In the genomic region with DNA sequence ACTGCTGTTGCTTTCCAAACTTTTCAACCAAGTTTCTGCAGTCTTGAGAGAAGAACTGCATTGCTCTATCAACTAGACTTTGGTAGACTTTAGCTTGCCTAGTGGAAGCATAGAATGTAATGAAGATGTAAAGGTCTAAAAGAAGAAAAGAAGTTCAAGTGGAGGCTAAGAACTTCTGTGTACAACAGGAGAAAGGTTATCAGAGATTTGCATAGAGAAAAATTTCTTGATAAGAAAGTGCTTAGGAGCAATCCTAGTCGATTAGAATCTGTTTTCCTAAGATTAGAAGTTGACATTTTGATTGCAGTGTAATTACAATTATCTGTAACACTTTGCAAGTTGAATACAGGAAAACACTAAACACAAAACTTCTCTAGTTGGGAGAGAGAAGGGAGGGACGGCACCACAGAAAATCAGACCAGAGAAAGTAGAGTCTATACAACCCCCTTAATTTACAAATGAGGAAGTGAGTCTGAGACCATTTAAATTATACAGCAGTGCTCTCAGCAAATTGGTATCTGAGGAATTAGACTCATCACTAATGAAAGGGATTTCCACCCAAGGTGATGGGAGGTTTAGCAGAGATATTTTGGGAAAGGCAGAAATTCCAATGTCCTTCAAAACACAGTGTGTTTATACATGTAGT, we compare ENCODE assay signal across 13 cellular contexts.
DNase-seq lines count a peak whose midpoint lies in the region; ATAC-seq and TF ChIP-seq lines count a peak whose summit lies in the region.
"Had no signal": no experiment of that assay in that cellular context is flagged by ENCODE, and none has a peak within 500 bp of the region (broad histone marks: within the 10 kb centered on the region; RNA-seq: fewer than 3 reads in every experiment).

No MANE protein-coding gene starts in this region.

- TF ChIP-seq CTCF in GM23338 (conservative IDR thresholded peaks at IDR 0.05; ENCODE audit: low read depth in 2 of 2) (no peak), endodermal cell (conservative IDR thresholded peaks at IDR 0.05) (no peak), mucosa of descending colon (IDR thresholded peaks at IDR 0.05) (no peak)

- H3K4me2 ChIP-seq in GM23338 = no peak overlapping the region

- H3K27ac Mint-ChIP-seq in GM23338 (no peak overlapping the region; the same call in 1 of the 2 replicates), endodermal cell (no peak overlapping the region)
- peak overlapping the region; percentile 56 for H3K27ac Mint-ChIP-seq in stimulated activated memory B cell treated with anti-CD40 and anti-IgM and Interleukin-4, amounts not matched to agents 10 μg/mL and 1 μg/mL and 100 μg/mL, for 72 hours
- H3K27ac Mint-ChIP-seq: activated CD4-positive, alpha-beta T cell treated with anti-CD3 and anti-CD28 coated beads for 36 hours; activated naive CD4-positive, alpha-beta T cell treated with anti-CD3 and anti-CD28 coated beads, Interleukin-2, amount 50 U/mL, for 24 hours had no signal

- H3K4me3 Mint-ChIP-seq in GM23338 (no peak overlapping the region), endodermal cell (no peak overlapping the region)
- peak overlapping the region; percentile 1 for H3K4me3 Mint-ChIP-seq in stimulated activated memory B cell treated with anti-CD40 and anti-IgM and Interleukin-4, amounts not matched to agents 10 μg/mL and 1 μg/mL and 100 μg/mL, for 72 hours
- H3K4me3 Mint-ChIP-seq: activated CD4-positive, alpha-beta T cell treated with anti-CD3 and anti-CD28 coated beads for 36 hours; activated naive CD4-positive, alpha-beta T cell treated with anti-CD3 and anti-CD28 coated beads, Interleukin-2, amount 50 U/mL, for 24 hours had no signal

- peak overlapping the region; percentile 17; the same call in 1 of the 2 replicates for H2AFZ ChIP-seq in GM23338

- H3K4me1 ChIP-seq in GM23338 (ENCODE audit: insufficient read depth) (no peaks in the 10 kb centered on the region), endodermal cell (ENCODE audit: control insufficient read depth, insufficient read depth, low read length) (no peaks in the 10 kb centered on the region), mucosa of descending colon (ENCODE audit: low read depth) (no peaks in the 10 kb centered on the region)
- H3K4me1 ChIP-seq: vagina had no signal

- no peak for DNase-seq in GM23338 (ENCODE audit: low spot score)
- DNase-seq in MG63 = no peak
- DNase-seq in endodermal cell = no peak
- DNase-seq in mucosa of descending colon = no peak
- DNase-seq: activated CD4-positive, alpha-beta T cell treated with anti-CD3 and anti-CD28 coated beads for 36 hours; GOT3; head of caudate nucleus; SHP77 treated with DMSO at 0.1 percent for 48 hours had no signal

- H3K27me3 Mint-ChIP-seq in GM23338 (ENCODE audit: insufficient read depth, low read depth, poor library complexity) (no peaks in the 10 kb centered on the region), endodermal cell (ENCODE audit: insufficient read depth) (peaks cover 2% of the 10 kb centered on the region)
- H3K27me3 Mint-ChIP-seq in stimulated activated memory B cell treated with anti-CD40 and anti-IgM and Interleukin-4, amounts not matched to agents 10 μg/mL and 1 μg/mL and 100 μg/mL, for 72 hours = no peaks in the 10 kb centered on the region
- H3K27me3 Mint-ChIP-seq: activated CD4-positive, alpha-beta T cell treated with anti-CD3 and anti-CD28 coated beads for 36 hours had no signal

- no peaks in the 10 kb centered on the region for H3F3A ChIP-seq in GM23338 (replicated peaks; ENCODE audit: low read depth)

- no peaks in the 10 kb centered on the region for H3K79me2 ChIP-seq in GM23338 (replicated peaks; ENCODE audit: insufficient read depth)

- H3K27me3 ChIP-seq in GM23338 (ENCODE audit: insufficient read depth) (no peaks in the 10 kb centered on the region), MG63 (no peaks in the 10 kb centered on the region), endodermal cell (ENCODE audit: control insufficient read depth, insufficient read depth, low read length, poor library complexity, severe bottlenecking) (peaks cover 13% of the 10 kb centered on the region)
- H3K27me3 ChIP-seq: vagina had no signal

- peak; percentile 57 for ATAC-seq in GM19043 (IDR thresholded peaks at IDR 0.05; ENCODE audit: low read depth, unreplicated experiment)
- ATAC-seq in GM23338 = no peak
- ATAC-seq in HG03432 (IDR thresholded peaks at IDR 0.05; ENCODE audit: unreplicated experiment) = peak; percentile 75
- ATAC-seq in stimulated activated memory B cell treated with anti-CD40 and anti-IgM and Interleukin-4, amounts not matched to agents 10 μg/mL and 1 μg/mL and 100 μg/mL, for 72 hours = peak; percentile 84
- ATAC-seq in mucosa of descending colon = no peak
- ATAC-seq: activated CD4-positive, alpha-beta T cell treated with anti-CD3 and anti-CD28 coated beads for 36 hours had no signal

- H3K9me3 ChIP-seq in MG63 (no peaks in the 10 kb centered on the region; the same call in 1 of the 2 replicates), endodermal cell (ENCODE audit: control insufficient read depth, low read length) (no peaks in the 10 kb centered on the region), mucosa of descending colon (no peaks in the 10 kb centered on the region)
- H3K9me3 ChIP-seq: vagina had no signal

- intact Hi-C loops in mucosa of descending colon (cut with DNase I, micrococcal nuclease) = no loop called here

- no peaks in the 10 kb centered on the region for H4K20me1 ChIP-seq in GM23338 (replicated peaks; ENCODE audit: insufficient read depth)

- H3K36me3 Mint-ChIP-seq in GM23338 (ENCODE audit: low read depth) = no peaks in the 10 kb centered on the region
- H3K36me3 Mint-ChIP-seq in stimulated activated memory B cell treated with anti-CD40 and anti-IgM and Interleukin-4, amounts not matched to agents 10 μg/mL and 1 μg/mL and 100 μg/mL, for 72 hours = no peaks in the 10 kb centered on the region
- H3K36me3 Mint-ChIP-seq in endodermal cell (ENCODE audit: low read depth) = no peaks in the 10 kb centered on the region
- H3K36me3 Mint-ChIP-seq: activated naive CD4-positive, alpha-beta T cell treated with anti-CD3 and anti-CD28 coated beads, Interleukin-2, amount 50 U/mL, for 24 hours had no signal

- no peaks in the 10 kb centered on the region for H3K9me2 ChIP-seq in GM23338 (ENCODE audit: insufficient read depth)

- H3K9ac ChIP-seq in endodermal cell (ENCODE audit: extremely low read depth, low read length, poor library complexity, severe bottlenecking) = no peak overlapping the region

- no peak overlapping the region for H3K4me3 ChIP-seq in GM23338
- no peak overlapping the region for H3K4me3 ChIP-seq in MG63
- H3K4me3 ChIP-seq in endodermal cell (ENCODE audit: low read length) = no peak overlapping the region
- H3K4me3 ChIP-seq in mucosa of descending colon = no peak overlapping the region
- H3K4me3 ChIP-seq: vagina had no signal

- H3K36me3 ChIP-seq in GM23338 (ENCODE audit: insufficient read depth) (no peaks in the 10 kb centered on the region), MG63 (no peaks in the 10 kb centered on the region), endodermal cell (ENCODE audit: control insufficient read depth, insufficient read depth, low read length) (no peaks in the 10 kb centered on the region), mucosa of descending colon (ENCODE audit: low read depth) (no peaks in the 10 kb centered on the region)
- H3K36me3 ChIP-seq: vagina had no signal

- H3K27ac ChIP-seq in GM23338 (ENCODE audit: low read depth) = no peak overlapping the region
- no peak overlapping the region for H3K27ac ChIP-seq in endodermal cell (ENCODE audit: low read depth, low read length)
- H3K27ac ChIP-seq: vagina had no signal

- WGBS in endodermal cell (ENCODE audit: insufficient coverage in 1 of 2, insufficient read length in 1 of 2), 2 experiments = 37% methylated on average over 2 of the region's 2 CpGs; no CpG with 5 or more reads in 1 of the 2 experiments

- H3K4me1 Mint-ChIP-seq in GM23338 (peaks cover 4% of the 10 kb centered on the region; the same call in 2 of the 3 replicates), endodermal cell (no peaks in the 10 kb centered on the region)
- peaks cover 25% of the 10 kb centered on the region for H3K4me1 Mint-ChIP-seq in stimulated activated memory B cell treated with anti-CD40 and anti-IgM and Interleukin-4, amounts not matched to agents 10 μg/mL and 1 μg/mL and 100 μg/mL, for 72 hours
- H3K4me1 Mint-ChIP-seq: activated CD4-positive, alpha-beta T cell treated with anti-CD3 and anti-CD28 coated beads for 36 hours; activated naive CD4-positive, alpha-beta T cell treated with anti-CD3 and anti-CD28 coated beads, Interleukin-2, amount 50 U/mL, for 24 hours had no signal

- H3K9me3 Mint-ChIP-seq in GM23338 (no peaks in the 10 kb centered on the region), endodermal cell (no peaks in the 10 kb centered on the region)
- H3K9me3 Mint-ChIP-seq in stimulated activated memory B cell treated with anti-CD40 and anti-IgM and Interleukin-4, amounts not matched to agents 10 μg/mL and 1 μg/mL and 100 μg/mL, for 72 hours = no peaks in the 10 kb centered on the region
- H3K9me3 Mint-ChIP-seq: activated naive CD4-positive, alpha-beta T cell treated with anti-CD3 and anti-CD28 coated beads, Interleukin-2, amount 50 U/mL, for 24 hours had no signal

TF ChIP-seq in GM23338, 12 proteins besides CTCF, POLR2A, EP300 and RAD21 (continues in another document):
- no peak for TF ChIP-seq STAT1 (IDR thresholded peaks at IDR 0.05; ENCODE audit: unreplicated experiment)
- TF ChIP-seq ZNF114 (CRISPR knock-in tag; IDR thresholded peaks at IDR 0.05) = no peak
- no peak for TF ChIP-seq POLR2AphosphoS5 (IDR thresholded peaks at IDR 0.05; ENCODE audit: low read depth)
- no peak for TF ChIP-seq ZNF331 (CRISPR knock-in tag; IDR thresholded peaks at IDR 0.05; ENCODE audit: low read depth)

Comparison
In these comparisons a context has a peak if more than half of its experiments do, and no peak if none do; other contexts are left out.
1. ATAC-seq: peak in GM19043 (single experiment), HG03432 (single experiment) and stimulated activated memory B cell treated with anti-CD40 and anti-IgM and Interleukin-4, amounts not matched to agents 10 μg/mL and 1 μg/mL and 100 μg/mL, for 72 hours (single experiment); none in GM23338 (single experiment) and mucosa of descending colon (single experiment).